In genomic region chr11:128507936-128508335, GRCh38 we compare ENCODE assay signal across 2 cellular contexts.
TF ChIP-seq lines count a peak whose summit lies in the region.

No MANE protein-coding gene starts in this region.

TF ChIP-seq in liver, 16 proteins besides CTCF, POLR2A, EP300 and RAD21 (continued from another document):
- TF ChIP-seq ZBTB33 (IDR thresholded peaks at IDR 0.05), result no peak
- no peak for TF ChIP-seq HNF4A (conservative IDR thresholded peaks at IDR 0.05)
- no peak for TF ChIP-seq SP1 (IDR thresholded peaks at IDR 0.05)
- TF ChIP-seq, protein P1, sequence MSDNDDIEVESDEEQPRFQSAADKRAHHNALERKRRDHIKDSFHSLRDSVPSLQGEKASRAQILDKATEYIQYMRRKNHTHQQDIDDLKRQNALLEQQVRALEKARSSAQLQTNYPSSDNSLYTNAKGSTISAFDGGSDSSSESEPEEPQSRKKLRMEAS (IDR thresholded peaks at IDR 0.05), result no peak

TF ChIP-seq in HepG2, 621 proteins besides CTCF, POLR2A, EP300 and RAD21 (continued from another document):
- TF ChIP-seq AHDC1 (CRISPR knock-in tag; IDR thresholded peaks at IDR 0.05; ENCODE audit: borderline replicate concordance) (no peak), ESRRA (CRISPR knock-in tag; IDR thresholded peaks at IDR 0.05; ENCODE audit: low read depth) (no peak)
